8 cellular contexts compared by ENCODE assay signal in the genomic region with DNA sequence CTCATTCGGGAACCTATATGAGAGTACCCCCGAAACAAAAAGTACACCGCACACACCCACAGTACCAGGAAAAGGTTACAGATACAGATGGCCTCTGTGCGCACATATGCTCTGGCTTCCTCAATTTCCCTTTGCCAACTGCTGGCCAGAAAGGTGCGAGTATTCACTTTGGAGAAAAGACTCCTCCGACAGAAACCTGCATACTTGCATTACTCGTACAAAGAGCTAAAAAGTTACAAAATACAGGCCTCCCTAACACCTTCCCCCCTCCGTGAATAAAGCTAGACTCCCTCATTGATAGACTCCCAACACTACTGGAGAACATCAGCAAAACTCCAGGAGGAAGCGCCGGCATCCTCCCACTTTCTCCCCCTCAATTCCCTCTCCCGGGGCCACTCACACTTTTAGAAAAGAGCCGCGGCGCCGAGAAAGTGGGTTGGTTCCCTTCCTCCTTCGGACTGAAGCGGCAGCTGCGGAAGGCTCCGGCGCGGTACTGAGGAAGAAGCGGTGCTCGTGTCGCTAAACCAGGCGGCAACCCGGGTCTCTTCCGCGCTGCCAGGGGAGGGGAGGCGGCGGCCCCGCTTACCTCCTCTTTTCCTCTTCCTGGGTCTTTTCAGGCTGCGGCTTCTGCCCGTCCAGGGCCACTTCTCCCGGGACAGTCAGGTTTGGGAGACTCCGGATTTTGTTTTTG. TPM values are rescaled to one million over a fixed set of nuclear protein-coding genes. Genes with fewer than 3 reads are reported as not detected.
DNase-seq lines count a peak whose midpoint lies in the region; ATAC-seq and TF ChIP-seq lines count a peak whose summit lies in the region.

No MANE protein-coding gene starts in this region.

- peak; percentile 5 for DNase-seq in DMS53 treated with DMSO at 0.1 percent for 48 hours (lab: John Stamatoyannopoulos, UW; ENCODE audit: unreplicated experiment)
- DNase-seq in MG63: no peak
- peak; percentile 67 for DNase-seq in activated CD4-positive, alpha-beta memory T cell treated with anti-CD3 and anti-CD28 coated beads, Interleukin-2, amount 10 ng/mL, durations not matched to agents 7 days and 5 days
- DNase-seq in endodermal cell: peak; percentile 73
- DNase-seq in stimulated activated naive CD8-positive, alpha-beta T cell treated with anti-CD3 and anti-CD28 coated beads, Interleukin-15, amount 100 ng/mL, for 72 hours: peak; percentile 52 to 54
- DNase-seq in NCI-H2081 treated with DMSO at 0.1 percent for 48 hours (lab: John Stamatoyannopoulos, UW): no peak

- CTCF ChIA-PET in activated CD4-positive, alpha-beta memory T cell treated with anti-CD3 and anti-CD28 coated beads, Interleukin-2, amount 10 ng/mL, durations not matched to agents 7 days and 5 days (lab: Charles Lee): interaction anchor here (0.7 to 3.7 kb wide), 6 partner anchors 9 to 126 kb away, joined by 3 to 27 read pairs (median 5); no protein-coding TSS in a partner anchor

- H3K4me1 Mint-ChIP-seq in activated CD4-positive, alpha-beta memory T cell treated with anti-CD3 and anti-CD28 coated beads, Interleukin-2, amount 10 ng/mL, durations not matched to agents 7 days and 5 days: peaks cover 55% of the 10 kb centered on the region
- H3K4me1 Mint-ChIP-seq in endodermal cell: peaks cover 30% of the 10 kb centered on the region
- H3K4me1 Mint-ChIP-seq in stimulated activated naive CD8-positive, alpha-beta T cell treated with anti-CD3 and anti-CD28 coated beads, Interleukin-15, amount 100 ng/mL, for 72 hours: peaks cover 57% of the 10 kb centered on the region

- H3K9me3 Mint-ChIP-seq in activated CD4-positive, alpha-beta memory T cell treated with anti-CD3 and anti-CD28 coated beads, Interleukin-2, amount 10 ng/mL, durations not matched to agents 7 days and 5 days: no peaks in the 10 kb centered on the region
- H3K9me3 Mint-ChIP-seq in endodermal cell: no peaks in the 10 kb centered on the region
- no peaks in the 10 kb centered on the region for H3K9me3 Mint-ChIP-seq in stimulated activated naive CD8-positive, alpha-beta T cell treated with anti-CD3 and anti-CD28 coated beads, Interleukin-15, amount 100 ng/mL, for 72 hours

- H3K27ac ChIP-seq in endodermal cell (ENCODE audit: low read depth, low read length): no peak overlapping the region
- H3K27ac ChIP-seq in mucosa of rectum (ENCODE audit: low read depth in 2 of 2, low read length in 2 of 2): peak overlapping the region; percentile 97 to 99

- H3K36me3 Mint-ChIP-seq in activated CD4-positive, alpha-beta memory T cell treated with anti-CD3 and anti-CD28 coated beads, Interleukin-2, amount 10 ng/mL, durations not matched to agents 7 days and 5 days (ENCODE audit: low read depth): peaks cover 51% of the 10 kb centered on the region
- peaks cover 12% of the 10 kb centered on the region for H3K36me3 Mint-ChIP-seq in endodermal cell (ENCODE audit: low read depth)

- 2 to 3% methylated on average over 10 to 35 of the region's 35 CpGs for WGBS in endodermal cell (ENCODE audit: insufficient coverage in 1 of 2, insufficient read length in 1 of 2), 2 experiments

- POLR2A ChIA-PET in activated CD4-positive, alpha-beta memory T cell treated with anti-CD3 and anti-CD28 coated beads, Interleukin-2, amount 10 ng/mL, durations not matched to agents 7 days and 5 days (lab: Charles Lee): interaction anchor here (1.2 to 9.0 kb wide), 15 partner anchors 11 to 775 kb away, joined by 3 to 266 read pairs (median 9); a partner anchor contains a TSS

- no peaks in the 10 kb centered on the region for H3K27me3 Mint-ChIP-seq in activated CD4-positive, alpha-beta memory T cell treated with anti-CD3 and anti-CD28 coated beads, Interleukin-2, amount 10 ng/mL, durations not matched to agents 7 days and 5 days
- H3K27me3 Mint-ChIP-seq in endodermal cell (ENCODE audit: insufficient read depth): no peaks in the 10 kb centered on the region
- H3K27me3 Mint-ChIP-seq in stimulated activated naive CD8-positive, alpha-beta T cell treated with anti-CD3 and anti-CD28 coated beads, Interleukin-15, amount 100 ng/mL, for 72 hours: no peaks in the 10 kb centered on the region

- H3K36me3 ChIP-seq in MG63 (no peaks in the 10 kb centered on the region; the same call in 1 of the 2 replicates), endodermal cell (ENCODE audit: control insufficient read depth, insufficient read depth, low read length) (peaks cover 10% of the 10 kb centered on the region), mucosa of rectum (ENCODE audit: control insufficient read depth in 2 of 2, insufficient read depth in 2 of 2, low read length in 2 of 2) (peaks cover 2 to 4% of the 10 kb centered on the region in 2 donors)

- no peaks in the 10 kb centered on the region for H3K9me3 ChIP-seq in MG63
- peaks cover 8% of the 10 kb centered on the region for H3K9me3 ChIP-seq in endodermal cell (ENCODE audit: control insufficient read depth, low read length)
- H3K9me3 ChIP-seq in mucosa of rectum (ENCODE audit: control insufficient read depth in 2 of 2, low read length in 2 of 2): no peaks in the 10 kb centered on the region

- H3K9ac ChIP-seq in endodermal cell (ENCODE audit: extremely low read depth, low read length, poor library complexity, severe bottlenecking) (peak overlapping the region; percentile 59), mucosa of rectum (ENCODE audit: low read depth in 1 of 2, low read length in 2 of 2) (peak overlapping the region; percentile 35 to 86)

- peak overlapping the region; percentile 87 for H3K27ac Mint-ChIP-seq in activated CD4-positive, alpha-beta memory T cell treated with anti-CD3 and anti-CD28 coated beads, Interleukin-2, amount 10 ng/mL, durations not matched to agents 7 days and 5 days
- no peak overlapping the region for H3K27ac Mint-ChIP-seq in endodermal cell
- peak overlapping the region; percentile 79 to 88 for H3K27ac Mint-ChIP-seq in stimulated activated naive CD8-positive, alpha-beta T cell treated with anti-CD3 and anti-CD28 coated beads, Interleukin-15, amount 100 ng/mL, for 72 hours

- ATAC-seq in stimulated activated naive CD8-positive, alpha-beta T cell treated with anti-CD3 and anti-CD28 coated beads, Interleukin-15, amount 100 ng/mL, for 72 hours: no peak
- ATAC-seq in HG03095 (IDR thresholded peaks at IDR 0.05; ENCODE audit: unreplicated experiment): no peak

- peak overlapping the region; percentile 86 for H3K4me3 Mint-ChIP-seq in activated CD4-positive, alpha-beta memory T cell treated with anti-CD3 and anti-CD28 coated beads, Interleukin-2, amount 10 ng/mL, durations not matched to agents 7 days and 5 days
- peak overlapping the region; percentile 88 for H3K4me3 Mint-ChIP-seq in endodermal cell
- peak overlapping the region; percentile 99 to 100 for H3K4me3 Mint-ChIP-seq in stimulated activated naive CD8-positive, alpha-beta T cell treated with anti-CD3 and anti-CD28 coated beads, Interleukin-15, amount 100 ng/mL, for 72 hours

- H3K4me3 ChIP-seq in MG63: peak overlapping the region; percentile 88
- H3K4me3 ChIP-seq in endodermal cell (ENCODE audit: low read length): peak overlapping the region; percentile 95
- peak overlapping the region; percentile 74 to 87 for H3K4me3 ChIP-seq in mucosa of rectum (ENCODE audit: low read length in 2 of 2)

- TF ChIP-seq CTCF in endodermal cell (conservative IDR thresholded peaks at IDR 0.05): no peak

- H3K27me3 ChIP-seq in MG63: no peaks in the 10 kb centered on the region
- H3K27me3 ChIP-seq in endodermal cell (ENCODE audit: control insufficient read depth, insufficient read depth, low read length, poor library complexity, severe bottlenecking): no peaks in the 10 kb centered on the region
- no peaks in the 10 kb centered on the region for H3K27me3 ChIP-seq in mucosa of rectum (ENCODE audit: control insufficient read depth in 2 of 2, insufficient read depth in 2 of 2, low read length in 2 of 2)

- H3K4me1 ChIP-seq in endodermal cell (ENCODE audit: control insufficient read depth, insufficient read depth, low read length) (peaks cover 9% of the 10 kb centered on the region), mucosa of rectum (ENCODE audit: control insufficient read depth in 2 of 2, insufficient read depth in 2 of 2, low read length in 2 of 2) (peaks cover 13 to 19% of the 10 kb centered on the region in 2 donors)

RNA-seq across cellular contexts. Expression of a gene that starts 1.2 kb away (rescaled TPM):
- total RNA-seq in MG63 (2014; rRNA removed; shearing (Covaris generic); ENCODE audit: low replicate concordance): 17.8 and 34.4 TPM in 2 replicates
- total RNA-seq in activated CD4-positive, alpha-beta memory T cell treated with anti-CD3 and anti-CD28 coated beads, Interleukin-2, amount 10 ng/mL, durations not matched to agents 7 days and 5 days: 10 to 100 TPM; 59.8 to 66.8 TPM
- total RNA-seq in endodermal cell: 10 to 100 TPM; 34.3 to 34.4 TPM
- 23.6 TPM for polyA plus RNA-seq in endodermal cell (2013, experiment 1 of 2)
- 19.3 TPM for polyA plus RNA-seq in endodermal cell (2013, experiment 2 of 2)

Comparison
In these comparisons a context has a peak if more than half of its experiments do, and no peak if none do; other contexts are left out.
1. DNase-seq: peak in DMS53 treated with DMSO at 0.1 percent for 48 hours (single experiment), activated CD4-positive, alpha-beta memory T cell treated with anti-CD3 and anti-CD28 coated beads, Interleukin-2, amount 10 ng/mL, durations not matched to agents 7 days and 5 days (single experiment), endodermal cell (single experiment) and stimulated activated naive CD8-positive, alpha-beta T cell treated with anti-CD3 and anti-CD28 coated beads, Interleukin-15, amount 100 ng/mL, for 72 hours (2 of 2); none in MG63 (single experiment) and NCI-H2081 treated with DMSO at 0.1 percent for 48 hours (single experiment).
2. Peak in every context shown above with its lines, with median percentiles within 50 percentile points of each other: H3K4me3 ChIP-seq and H3K4me3 Mint-ChIP-seq.